In the genomic region with DNA sequence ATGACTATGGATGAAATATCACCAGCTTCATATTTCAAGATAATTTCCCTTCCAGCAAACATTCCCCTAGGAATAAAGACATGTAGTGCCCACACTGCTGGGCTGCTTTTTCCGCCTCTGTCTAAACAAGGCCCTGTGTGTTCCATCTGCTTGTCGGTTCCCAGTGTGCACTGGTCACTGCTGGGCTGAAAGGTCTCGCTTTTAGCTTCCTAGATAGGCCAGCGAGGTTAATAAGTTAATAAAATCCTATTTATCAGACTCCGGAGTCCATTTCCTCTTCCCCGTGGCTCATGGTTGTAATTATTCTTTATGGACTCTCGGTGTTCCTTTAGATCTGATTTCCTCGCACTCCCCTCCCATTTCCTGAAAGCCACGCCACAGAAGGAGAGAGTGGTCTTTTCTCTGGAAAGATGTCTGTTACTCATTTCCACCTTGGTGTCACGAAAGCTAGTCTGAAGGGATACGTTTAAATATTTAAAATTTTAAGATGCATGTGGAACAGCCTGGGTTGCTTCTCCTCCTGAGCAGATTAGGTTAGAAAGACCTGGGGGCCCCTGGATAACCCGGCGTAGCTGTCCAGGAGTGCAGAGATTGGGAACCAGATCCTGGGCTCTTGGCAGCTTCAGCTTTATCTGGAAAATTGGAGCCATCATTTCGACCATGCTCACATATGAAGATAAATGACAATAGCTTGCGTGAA, we compare ENCODE assay signal across 26 cellular contexts.
DNase-seq lines count a peak whose midpoint lies in the region; ATAC-seq and TF ChIP-seq lines count a peak whose summit lies in the region.
"Had no signal": no experiment of that assay in that cellular context is flagged by ENCODE, and none has a peak within 500 bp of the region (broad histone marks: within the 10 kb centered on the region; RNA-seq: fewer than 3 reads in every experiment).

No MANE protein-coding gene starts in this region.

- H4K20me1 ChIP-seq in hepatocyte (ENCODE audit: insufficient read depth, poor library complexity, severe bottlenecking) (no peaks in the 10 kb centered on the region), osteoblast (ENCODE audit: insufficient read depth, low read length) (no peaks in the 10 kb centered on the region), MM.1S (ENCODE audit: insufficient read depth, low read length) (no peaks in the 10 kb centered on the region)

- H3K27ac ChIP-seq in left ventricle myocardium inferior (replicated peaks) (peak overlapping the region; percentile 69), hepatocyte (peak overlapping the region; percentile 88), osteoblast (ENCODE audit: low read depth, low read length) (no peak overlapping the region), vagina (peak overlapping the region; percentile 78), MM.1S (ENCODE audit: low read length) (no peak overlapping the region)
- H3K27ac ChIP-seq: foreskin keratinocyte had no signal

- TF ChIP-seq CTCF in left ventricle myocardium inferior (IDR thresholded peaks at IDR 0.05; ENCODE audit: borderline replicate concordance), result no peak
- TF ChIP-seq CTCF in hepatocyte (IDR thresholded peaks at IDR 0.05; ENCODE audit: poor library complexity), result no peak
- no peak for TF ChIP-seq CTCF in osteoblast (IDR thresholded peaks at IDR 0.05; ENCODE audit: extremely low read depth, low read depth, low read length)
- TF ChIP-seq CTCF in vagina (IDR thresholded peaks at IDR 0.05), result no peak
- no peak for TF ChIP-seq CTCF in MM.1S (IDR thresholded peaks at IDR 0.05; ENCODE audit: low read length)

- H3F3A ChIP-seq in MM.1S (ENCODE audit: insufficient read depth, low read length), result no peaks in the 10 kb centered on the region

- no peaks in the 10 kb centered on the region for H3K79me2 ChIP-seq in hepatocyte
- no peaks in the 10 kb centered on the region for H3K79me2 ChIP-seq in osteoblast (ENCODE audit: insufficient read depth, low read length)
- H3K79me2 ChIP-seq in MM.1S (ENCODE audit: low read length), result no peaks in the 10 kb centered on the region

- WGBS in hepatocyte (ENCODE audit: low lambda C conversion rate, missing lambda C conversion rate), result 55% methylated on average over 15 of the region's 15 CpGs

- no peaks in the 10 kb centered on the region for H3K36me3 ChIP-seq in left ventricle myocardium inferior
- H3K36me3 ChIP-seq in hepatocyte (replicated peaks; ENCODE audit: insufficient read depth, low read depth), result no peaks in the 10 kb centered on the region
- H3K36me3 ChIP-seq in osteoblast (ENCODE audit: insufficient read depth, low read length), result no peaks in the 10 kb centered on the region
- H3K36me3 ChIP-seq in vagina, result no peaks in the 10 kb centered on the region
- H3K36me3 ChIP-seq in MM.1S (replicated peaks; ENCODE audit: insufficient read depth, low read length), result no peaks in the 10 kb centered on the region

- H3K9ac ChIP-seq in MM.1S (ENCODE audit: low read length), result no peak overlapping the region

- H3K4me1 ChIP-seq in left ventricle myocardium inferior (peaks cover 20% of the 10 kb centered on the region), hepatocyte (ENCODE audit: insufficient read depth) (peaks cover 25% of the 10 kb centered on the region), osteoblast (ENCODE audit: insufficient read depth, low read length) (peaks cover 5% of the 10 kb centered on the region), vagina (peaks cover 20% of the 10 kb centered on the region), MM.1S (ENCODE audit: low read length) (no peaks in the 10 kb centered on the region)
- H3K4me1 ChIP-seq: foreskin keratinocyte had no signal

- DNase-seq in left ventricle myocardium inferior, result no peak
- DNase-seq in left ventricle myocardium superior, result no peak
- DNase-seq in hepatocyte (ENCODE audit: low spot score), result no peak
- DNase-seq in osteoblast (ENCODE audit: insufficient read length, low spot score, missing footprints), result peak; percentile 58
- no peak for DNase-seq in vagina (ENCODE audit: extremely low spot score in 2 of 2)
- DNase-seq in DMS53 treated with DMSO at 0.1 percent for 48 hours (lab: John Stamatoyannopoulos, UW; ENCODE audit: unreplicated experiment), result no peak
- DNase-seq in activated CD4-positive, alpha-beta T cell treated with anti-CD3 and anti-CD28 coated beads for 4 hours, result no peak
- DNase-seq in MM.1S, result no peak
- DNase-seq: activated B cell treated with CpG ODN at 0.5 μM for 24 hours; activated CD4-positive, alpha-beta memory T cell treated with anti-CD3 and anti-CD28 coated beads for 36 hours; activated effector memory CD4-positive, alpha-beta T cell treated with anti-CD3 and anti-CD28 coated beads, Interleukin-2, amount 50 U/mL, for 16 hours; activated naive CD8-positive, alpha-beta T cell treated with anti-CD3 and anti-CD28 coated beads, Interleukin-2, amount 50 U/mL, for 24 hours; activated T-cell treated with anti-CD3 and anti-CD28 coated beads for 4 hours; DMS53; foreskin keratinocyte; GF-D8; hypothalamus; KBM-7; naive thymus-derived CD8-positive, alpha-beta T cell; NCI-H146; NCI-H2171 treated with DMSO at 0.1 percent for 48 hours; stimulated activated CD4-positive, alpha-beta T cell treated with anti-CD3 and anti-CD28 coated beads, Interleukin-2, amount 100 ng/mL, for 48 hours; stimulated activated naive CD4-positive, alpha-beta T cell treated with Interleukin-2 at 50 U/mL for 16 hours; T-helper 9 cell had no signal

- H3K4me3 ChIP-seq in left ventricle myocardium inferior (no peak overlapping the region), hepatocyte (no peak overlapping the region), osteoblast (ENCODE audit: insufficient read depth, low read length) (no peak overlapping the region), vagina (no peak overlapping the region), MM.1S (ENCODE audit: low read length) (no peak overlapping the region)
- H3K4me3 ChIP-seq: skin epidermis had no signal

- no peak for ATAC-seq in left ventricle myocardium superior
- ATAC-seq: activated naive CD8-positive, alpha-beta T cell treated with anti-CD3 and anti-CD28 coated beads, Interleukin-2, amount 50 U/mL, for 24 hours; foreskin keratinocyte; HCT116; naive thymus-derived CD8-positive, alpha-beta T cell had no signal

- H2AFZ ChIP-seq in hepatocyte, result peak overlapping the region; percentile 25
- no peak overlapping the region for H2AFZ ChIP-seq in osteoblast (ENCODE audit: low read length)
- no peak overlapping the region for H2AFZ ChIP-seq in MM.1S (ENCODE audit: low read length)

- H3K9me3 ChIP-seq in left ventricle myocardium inferior (replicated peaks) (no peaks in the 10 kb centered on the region), hepatocyte (ENCODE audit: low read depth) (no peaks in the 10 kb centered on the region), osteoblast (ENCODE audit: low read depth, low read length) (no peaks in the 10 kb centered on the region), vagina (no peaks in the 10 kb centered on the region), MM.1S (replicated peaks; ENCODE audit: insufficient read depth, low read length) (no peaks in the 10 kb centered on the region)

- H3K27me3 ChIP-seq in left ventricle myocardium inferior (ENCODE audit: low read depth) (no peaks in the 10 kb centered on the region), hepatocyte (no peaks in the 10 kb centered on the region), osteoblast (ENCODE audit: insufficient read depth, low read length) (no peaks in the 10 kb centered on the region), vagina (no peaks in the 10 kb centered on the region), MM.1S (replicated peaks; ENCODE audit: insufficient read depth, low read length) (no peaks in the 10 kb centered on the region)
- H3K27me3 ChIP-seq: foreskin keratinocyte had no signal

- peak overlapping the region; percentile 2 for H3K4me2 ChIP-seq in hepatocyte
- no peak overlapping the region for H3K4me2 ChIP-seq in osteoblast (ENCODE audit: insufficient read depth, low read length)
- H3K4me2 ChIP-seq in MM.1S (ENCODE audit: low read depth, low read length), result no peak overlapping the region

- intact Hi-C loops in left ventricle myocardium inferior (cut with micrococcal nuclease) (no loop called here), left ventricle myocardium superior (cut with micrococcal nuclease) (no loop called here), vagina (cut with DNase I) (no loop called here)

- TF ChIP-seq POLR2A in vagina (IDR thresholded peaks at IDR 0.05), result no peak

- H3K9me2 ChIP-seq in hepatocyte (replicated peaks; ENCODE audit: insufficient read depth) (no peaks in the 10 kb centered on the region), MM.1S (replicated peaks; ENCODE audit: insufficient read depth, low read length) (no peaks in the 10 kb centered on the region)

Comparison
In these comparisons a context has a peak if more than half of its experiments do, and no peak if none do; other contexts are left out.
1. H3K27ac ChIP-seq: peak in left ventricle myocardium inferior (single experiment), hepatocyte (single experiment) and vagina (single experiment); none in osteoblast (single experiment) and MM.1S (single experiment).